In genomic region chr1:46983825-46984586, GRCh38 we compare ENCODE assay signal across 2 cellular contexts.
TF ChIP-seq lines count a peak whose summit lies in the region.

No MANE protein-coding gene starts in this region.

TF ChIP-seq in GM23338, 12 proteins besides CTCF, POLR2A, EP300 and RAD21:
- no peak for TF ChIP-seq EZH2 (IDR thresholded peaks at IDR 0.05; ENCODE audit: low read depth, unreplicated experiment)
- no peak for TF ChIP-seq NANOG (IDR thresholded peaks at IDR 0.05; ENCODE audit: borderline replicate concordance)
- TF ChIP-seq ZNF331 (CRISPR knock-in tag; IDR thresholded peaks at IDR 0.05; ENCODE audit: low read depth), result no peak
- no peak for TF ChIP-seq JUNB (IDR thresholded peaks at IDR 0.05; ENCODE audit: unreplicated experiment)
- TF ChIP-seq ZNF462 (CRISPR knock-in tag; IDR thresholded peaks at IDR 0.05), result no peak
- TF ChIP-seq EZH2phosphoT487 (IDR thresholded peaks at IDR 0.05; ENCODE audit: unreplicated experiment), result no peak
- no peak for TF ChIP-seq POLR2AphosphoS5 (IDR thresholded peaks at IDR 0.05; ENCODE audit: low read depth)
- TF ChIP-seq CREB1 (CRISPR knock-in tag; IDR thresholded peaks at IDR 0.05; ENCODE audit: low read depth), result no peak
- no peak for TF ChIP-seq ZNF114 (CRISPR knock-in tag; IDR thresholded peaks at IDR 0.05)
- TF ChIP-seq REST (IDR thresholded peaks at IDR 0.05; ENCODE audit: unreplicated experiment), result no peak
- TF ChIP-seq ETS1 (IDR thresholded peaks at IDR 0.05), result no peak
- no peak for TF ChIP-seq STAT1 (IDR thresholded peaks at IDR 0.05; ENCODE audit: unreplicated experiment)

TF ChIP-seq in H1, 55 proteins besides CTCF, POLR2A, EP300 and RAD21:
- TF ChIP-seq YY1 (IDR thresholded peaks at IDR 0.05; ENCODE audit: low read depth, low read length), result no peak
TF ChIP-seq in H1: peak in this region for 0.
